In the genomic region with DNA sequence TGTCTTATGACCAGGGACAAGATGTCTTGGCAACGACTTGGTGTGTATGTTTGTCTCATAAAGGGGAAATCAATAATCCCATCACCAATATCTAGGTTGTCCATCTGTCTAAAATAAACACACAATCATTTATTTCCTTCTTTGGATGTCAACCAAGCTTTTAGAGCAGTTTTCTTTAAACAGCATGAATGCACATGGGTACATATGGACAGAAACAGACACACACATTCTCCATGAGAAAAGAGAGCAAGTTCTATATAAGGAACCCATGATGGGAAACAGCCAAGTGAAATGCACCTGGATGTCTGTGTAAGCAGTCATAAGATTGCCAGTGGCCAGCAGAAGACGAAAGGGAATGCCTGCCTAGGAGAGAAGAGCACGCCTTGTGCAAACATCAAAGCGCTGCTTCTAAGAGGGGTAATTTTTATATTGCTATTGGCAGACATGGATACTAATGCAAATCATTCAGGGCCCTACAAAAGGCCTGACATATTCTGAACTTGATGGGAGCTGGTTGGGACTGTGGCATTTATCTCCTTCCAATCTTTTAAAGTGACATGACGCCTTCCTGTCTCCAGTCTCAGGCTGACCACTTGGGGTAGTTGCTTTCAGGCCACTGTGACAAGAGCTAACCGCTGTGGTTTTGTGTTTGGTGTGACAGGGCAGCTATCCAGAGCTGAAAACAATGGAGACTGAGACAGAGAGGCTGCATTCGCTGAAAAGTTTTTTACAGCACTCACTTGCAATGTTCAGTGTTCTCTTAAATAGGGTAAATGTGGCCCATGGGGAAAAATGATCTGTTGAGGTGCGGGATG, we compare ENCODE assay signal across 16 cellular contexts.
A peak's percentile ranks its signal among the peaks of the same experiment; 100 is the strongest.
DNase-seq lines count a peak whose midpoint lies in the region; ATAC-seq and TF ChIP-seq lines count a peak whose summit lies in the region.
"Had no signal": no experiment of that assay in that cellular context is flagged by ENCODE, and none has a peak within 500 bp of the region (broad histone marks: within the 10 kb centered on the region; RNA-seq: fewer than 3 reads in every experiment).

No MANE protein-coding gene starts in this region.

- H2BK5ac ChIP-seq in trophoblast cell (ENCODE audit: low read depth, low read length, poor library complexity) = no peak overlapping the region

- H3K14ac ChIP-seq in trophoblast cell (ENCODE audit: low read length) = no peak overlapping the region

- H3K79me2 ChIP-seq in GM23338 (replicated peaks; ENCODE audit: insufficient read depth) (no peaks in the 10 kb centered on the region), trophoblast cell (ENCODE audit: control insufficient read depth, insufficient read depth, low read length, poor library complexity) (no peaks in the 10 kb centered on the region)
- H3K79me2 ChIP-seq: parathyroid adenoma had no signal

- H2AFZ ChIP-seq in GM23338 = no peak overlapping the region
- no peak overlapping the region for H2AFZ ChIP-seq in trophoblast cell (ENCODE audit: insufficient read depth, low read length, poor library complexity)
- H2AFZ ChIP-seq: parathyroid adenoma had no signal

- H3K9me3 ChIP-seq in trophoblast cell (ENCODE audit: insufficient read depth, low read depth, low read length) = no peaks in the 10 kb centered on the region
- no peaks in the 10 kb centered on the region for H3K9me3 ChIP-seq in heart right ventricle
- H3K9me3 ChIP-seq: left ventricle myocardium inferior had no signal

- H4K20me1 ChIP-seq in GM23338 (replicated peaks; ENCODE audit: insufficient read depth) = no peaks in the 10 kb centered on the region

- DNase-seq in GM23338 (ENCODE audit: low spot score) = peak; percentile 31
- DNase-seq in NCI-H69 (lab: John Stamatoyannopoulos, UW) = peak; percentile 51
- peak; percentile 5 for DNase-seq in endothelial cell (ENCODE audit: low spot score)
- DNase-seq in trophoblast cell = no peak
- DNase-seq in heart right ventricle = no peak
- DNase-seq in omental fat pad (ENCODE audit: low spot score) = no peak
- DNase-seq: CD4-positive, CD25-positive, alpha-beta regulatory T cell; left ventricle myocardium inferior; NCI-H1694; stimulated activated CD4-positive, alpha-beta T cell treated with anti-CD3 and anti-CD28 coated beads, Interleukin-4, amount 100 ng/mL, for 1 hour; stimulated activated naive CD4-positive, alpha-beta T cell treated with Interleukin-2 at 50 U/mL for 16 hours; T1000 had no signal

- no peaks in the 10 kb centered on the region for H3K79me1 ChIP-seq in trophoblast cell (ENCODE audit: low read length)

- H4K8ac ChIP-seq in trophoblast cell (ENCODE audit: low read depth, low read length) = no peak overlapping the region

- H3K36me3 Mint-ChIP-seq in GM23338 (ENCODE audit: low read depth) (no peaks in the 10 kb centered on the region), endothelial cell (ENCODE audit: low read depth, unreplicated experiment) (no peaks in the 10 kb centered on the region)
- H3K36me3 Mint-ChIP-seq: CD4-positive, CD25-positive, alpha-beta regulatory T cell had no signal

- no peak overlapping the region for H4K91ac ChIP-seq in trophoblast cell (ENCODE audit: low read depth, low read length)

- H3K9me3 Mint-ChIP-seq in GM23338 (no peaks in the 10 kb centered on the region), endothelial cell (ENCODE audit: unreplicated experiment) (no peaks in the 10 kb centered on the region)
- H3K9me3 Mint-ChIP-seq: CD4-positive, CD25-positive, alpha-beta regulatory T cell had no signal

- intact Hi-C loops in heart right ventricle (cut with DNase I) = no loop called here

- H3K4me3 Mint-ChIP-seq in GM23338 (no peak overlapping the region), endothelial cell (ENCODE audit: unreplicated experiment) (no peak overlapping the region)
- H3K4me3 Mint-ChIP-seq: CD4-positive, CD25-positive, alpha-beta regulatory T cell had no signal

- H2BK12ac ChIP-seq in trophoblast cell (ENCODE audit: low read length) = no peak overlapping the region

- H3K4me1 Mint-ChIP-seq in GM23338 (peaks cover 23% of the 10 kb centered on the region), endothelial cell (ENCODE audit: unreplicated experiment) (peaks cover 3% of the 10 kb centered on the region)
- H3K4me1 Mint-ChIP-seq: CD4-positive, CD25-positive, alpha-beta regulatory T cell had no signal

- H3K9me2 ChIP-seq in GM23338 (ENCODE audit: insufficient read depth) = no peaks in the 10 kb centered on the region

- no peaks in the 10 kb centered on the region for H3K36me3 ChIP-seq in GM23338 (ENCODE audit: insufficient read depth)
- no peaks in the 10 kb centered on the region for H3K36me3 ChIP-seq in trophoblast cell (ENCODE audit: control insufficient read depth in 1 of 2, insufficient read depth in 2 of 2, low read length in 2 of 2)
- H3K36me3 ChIP-seq in heart right ventricle = no peaks in the 10 kb centered on the region
- H3K36me3 ChIP-seq: left ventricle myocardium inferior had no signal

- no peak overlapping the region for H2BK120ac ChIP-seq in trophoblast cell (ENCODE audit: insufficient read depth, low read length, poor library complexity)

- no CpG with 5 or more reads among the region's 8 CpGs for WGBS in trophoblast cell (ENCODE audit: extremely low coverage, insufficient coverage, insufficient read length)
- 83 to 85% methylated on average over 8 of the region's 8 CpGs for WGBS in heart right ventricle, 2 donors

- no peaks in the 10 kb centered on the region for H3K27me3 Mint-ChIP-seq in GM23338 (ENCODE audit: insufficient read depth, low read depth, poor library complexity)
- no peaks in the 10 kb centered on the region for H3K27me3 Mint-ChIP-seq in endothelial cell (ENCODE audit: unreplicated experiment)

- H4K12ac ChIP-seq in trophoblast cell (ENCODE audit: low read depth, low read length) = no peak overlapping the region

- H3K4me1 ChIP-seq in GM23338 (ENCODE audit: insufficient read depth) (peaks cover 7% of the 10 kb centered on the region; the same call in 1 of the 2 replicates), trophoblast cell (ENCODE audit: control insufficient read depth in 1 of 2, insufficient read depth in 2 of 2, low read length in 2 of 2) (peaks cover 0 to 2% of the 10 kb centered on the region in 2 experiments), heart right ventricle (no peaks in the 10 kb centered on the region)
- H3K4me1 ChIP-seq: left ventricle myocardium inferior, parathyroid adenoma had no signal

- H3K27ac Mint-ChIP-seq in GM23338 = peak overlapping the region; percentile 67; the same call in 1 of the 2 replicates
- no peak overlapping the region for H3K27ac Mint-ChIP-seq in endothelial cell (ENCODE audit: unreplicated experiment)

- H3K4me3 ChIP-seq in GM23338 = no peak overlapping the region
- no peak overlapping the region for H3K4me3 ChIP-seq in trophoblast cell (ENCODE audit: low read depth, low read length)
- H3K4me3 ChIP-seq in heart right ventricle = no peak overlapping the region
- H3K4me3 ChIP-seq: left ventricle myocardium inferior had no signal

- H3K23ac ChIP-seq in trophoblast cell (ENCODE audit: low read length) = no peak overlapping the region

- no peak overlapping the region for H3K9ac ChIP-seq in trophoblast cell (ENCODE audit: low read length)
- H3K9ac ChIP-seq: parathyroid adenoma had no signal

- H3K27me3 ChIP-seq in GM23338 (ENCODE audit: insufficient read depth) = no peaks in the 10 kb centered on the region
- H3K27me3 ChIP-seq in trophoblast cell (ENCODE audit: insufficient read depth, low read length) = no peaks in the 10 kb centered on the region
- no peaks in the 10 kb centered on the region for H3K27me3 ChIP-seq in heart right ventricle

- H3K4me2 ChIP-seq in GM23338 = no peak overlapping the region
- H3K4me2 ChIP-seq in trophoblast cell (ENCODE audit: low read length) = no peak overlapping the region

- H3F3A ChIP-seq in GM23338 (replicated peaks; ENCODE audit: low read depth) = no peaks in the 10 kb centered on the region

- ATAC-seq in GM23338 (peak; percentile 86), HG02642 (IDR thresholded peaks at IDR 0.05; ENCODE audit: poor library complexity, unreplicated experiment) (no peak), HG02970 (IDR thresholded peaks at IDR 0.05; ENCODE audit: low FRiP score, unreplicated experiment) (no peak), heart right ventricle (no peak), omental fat pad (ENCODE audit: low FRiP score) (no peak)
- ATAC-seq: Panc1 had no signal

- no peak overlapping the region for H2AK5ac ChIP-seq in trophoblast cell (ENCODE audit: low read length)

- H3K27ac ChIP-seq in GM23338 (ENCODE audit: low read depth) (no peak overlapping the region), trophoblast cell (ENCODE audit: low read depth, low read length) (peak overlapping the region; percentile 35), heart right ventricle (no peak overlapping the region)
- H3K27ac ChIP-seq: left ventricle myocardium inferior, parathyroid adenoma had no signal

- H3K18ac ChIP-seq in trophoblast cell (ENCODE audit: low read length) = no peak overlapping the region

- H3K4ac ChIP-seq in trophoblast cell (ENCODE audit: low read depth, low read length) = no peak overlapping the region

- TF ChIP-seq CTCF in GM23338 (conservative IDR thresholded peaks at IDR 0.05; ENCODE audit: low read depth in 2 of 2) (no peak), endothelial cell (IDR thresholded peaks at IDR 0.05; ENCODE audit: unreplicated experiment) (no peak), heart right ventricle (IDR thresholded peaks at IDR 0.05) (no peak), omental fat pad (IDR thresholded peaks at IDR 0.05) (no peak)

TF ChIP-seq in GM23338, 12 proteins besides CTCF, POLR2A, EP300 and RAD21 (continues in another document):
- TF ChIP-seq ZNF331 (CRISPR knock-in tag; IDR thresholded peaks at IDR 0.05; ENCODE audit: low read depth) = no peak

Comparison
In these comparisons a context has a peak if more than half of its experiments do, and no peak if none do; other contexts are left out.
1. DNase-seq: peak in GM23338 (single experiment), NCI-H69 (single experiment) and endothelial cell (single experiment); none in trophoblast cell (0 of 2), heart right ventricle (0 of 2) and omental fat pad (single experiment).